8 cellular contexts compared by ENCODE assay signal in genomic region chr7:47327698-47328391, GRCh38.
DNase-seq lines count a peak whose midpoint lies in the region; ATAC-seq and TF ChIP-seq lines count a peak whose summit lies in the region.

No MANE protein-coding gene starts in this region.

- CTCF ChIA-PET in WTC11 (lab: Charles Lee): interaction anchor here (1.0 to 1.3 kb wide), 4 partner anchors 8 to 62 kb away, joined by 3 to 11 read pairs (median 5); no protein-coding TSS in a partner anchor

- no peaks in the 10 kb centered on the region for H3K27me3 Mint-ChIP-seq in WTC11 (ENCODE audit: low read depth)

- TF ChIP-seq CTCF in WTC11 (IDR thresholded peaks at IDR 0.05): no peak
- TF ChIP-seq CTCF in heart right ventricle (IDR thresholded peaks at IDR 0.05): no peak
- TF ChIP-seq CTCF in parathyroid adenoma (IDR thresholded peaks at IDR 0.05): no peak

- POLR2A ChIA-PET in WTC11 (lab: Charles Lee): interaction anchor here (0.5 kb wide), 1 partner anchor 537 kb away, joined by 3 read pairs; no protein-coding TSS in a partner anchor

- H3K9me3 ChIP-seq in heart right ventricle (no peaks in the 10 kb centered on the region), parathyroid adenoma (ENCODE audit: control insufficient read depth, low read length) (no peaks in the 10 kb centered on the region)

- H3K79me2 ChIP-seq in parathyroid adenoma: peaks cover 22% of the 10 kb centered on the region

- H3K4me1 Mint-ChIP-seq in WTC11: peaks cover 66% of the 10 kb centered on the region

- intact Hi-C loops in heart right ventricle (cut with DNase I): loop anchor here in 2 of 10 donors (5.0 kb wide), 2 partner anchors 36 to 44 kb away; no protein-coding TSS in a partner anchor

- H3K27me3 ChIP-seq in heart right ventricle: no peaks in the 10 kb centered on the region
- H3K27me3 ChIP-seq in parathyroid adenoma (ENCODE audit: control insufficient read depth, insufficient read depth, low read length): no peaks in the 10 kb centered on the region

- H3K9me3 Mint-ChIP-seq in WTC11: no peaks in the 10 kb centered on the region

- peak overlapping the region; percentile 68 for H3K9ac ChIP-seq in parathyroid adenoma

- H2AFZ ChIP-seq in parathyroid adenoma: peak overlapping the region; percentile 65

- peak overlapping the region; percentile 83 for H3K4me2 ChIP-seq in parathyroid adenoma (ENCODE audit: low read length)

- H3K4me1 ChIP-seq in heart right ventricle (peaks cover 22 to 90% (median 60%) of the 10 kb centered on the region in 9 donors), parathyroid adenoma (peaks cover 48% of the 10 kb centered on the region)

- 8 to 13% methylated on average over 24 of the region's 24 CpGs for WGBS in heart right ventricle, 2 donors

- peak overlapping the region; percentile 60 for H3K4me3 Mint-ChIP-seq in WTC11

- H3K36me3 ChIP-seq in heart right ventricle (peaks cover 0 to 39% (median 0%) of the 10 kb centered on the region in 9 donors), parathyroid adenoma (ENCODE audit: control insufficient read depth, insufficient read depth, low read length) (no peaks in the 10 kb centered on the region)

- H3K27ac Mint-ChIP-seq in WTC11: peak overlapping the region; percentile 98

- H3K4me3 ChIP-seq in heart right ventricle (peak overlapping the region in 9 of 10 donors; percentile 14 to 54 (median 47)), parathyroid adenoma (ENCODE audit: low read depth, low read length) (peak overlapping the region; percentile 30)

- DNase-seq in GM03348 (ENCODE audit: low spot score): peak; percentile 96
- DNase-seq in WTC11 (ENCODE audit: low spot score): peak; percentile 87
- peak; percentile 91 to 94 for DNase-seq in heart right ventricle
- no peak for DNase-seq in cortex of kidney (lab: John Stamatoyannopoulos, UW)
- no peak for DNase-seq in activated gamma-delta T cell treated with Interleukin-2 at 50 U/mL for 16 hours
- no peak for DNase-seq in NCI-H748 treated with DMSO at 0.1 percent for 48 hours (lab: John Stamatoyannopoulos, UW)

- ATAC-seq in WTC11 (peak; percentile 79), heart right ventricle (peak; percentile 88 to 95 (median 91)), GM19328 (IDR thresholded peaks at IDR 0.05; ENCODE audit: unreplicated experiment) (no peak)

- H3K27ac ChIP-seq in heart right ventricle (peak overlapping the region; percentile 81 to 96 (median 90)), parathyroid adenoma (peak overlapping the region; percentile 94)

- H3K36me3 Mint-ChIP-seq in WTC11: no peaks in the 10 kb centered on the region

TF ChIP-seq in WTC11, 78 proteins besides CTCF, POLR2A, EP300 and RAD21:
- TF ChIP-seq SMAD3 (CRISPR knock-in tag; IDR thresholded peaks at IDR 0.05; ENCODE audit: borderline replicate concordance) (0 out of 2 replicates have a peak, but pooled peaks have one; percentile 34), SP1 (CRISPR knock-in tag; conservative IDR thresholded peaks at IDR 0.05) (peak; percentile 37; the same call in 1 of the 2 replicates), TP53 (CRISPR knock-in tag; IDR thresholded peaks at IDR 0.05) (peak; percentile 23; the same call in 1 of the 2 replicates), FOXP1 (CRISPR knock-in tag; IDR thresholded peaks at IDR 0.05; ENCODE audit: borderline replicate concordance) (peak; percentile 24; the same call in 1 of the 2 replicates), CDX4 (CRISPR knock-in tag; IDR thresholded peaks at IDR 0.05; ENCODE audit: borderline replicate concordance) (no peak), ZNF263 (CRISPR knock-in tag; IDR thresholded peaks at IDR 0.05; ENCODE audit: low read depth) (no peak), FOXP4 (CRISPR knock-in tag; IDR thresholded peaks at IDR 0.05) (peak; percentile 50; the same call in 1 of the 2 replicates), ETV6 (CRISPR knock-in tag; IDR thresholded peaks at IDR 0.05) (peak; percentile 82)
TF ChIP-seq in WTC11: peak in this region for 6.

Comparison
In these comparisons a context has a peak if more than half of its experiments do, and no peak if none do; other contexts are left out.
1. DNase-seq: peak in GM03348 (single experiment), WTC11 (single experiment) and heart right ventricle (2 of 2); none in cortex of kidney (single experiment), activated gamma-delta T cell treated with Interleukin-2 at 50 U/mL for 16 hours (single experiment) and NCI-H748 treated with DMSO at 0.1 percent for 48 hours (single experiment).